8 cellular contexts compared by ENCODE assay signal in the genomic region with DNA sequence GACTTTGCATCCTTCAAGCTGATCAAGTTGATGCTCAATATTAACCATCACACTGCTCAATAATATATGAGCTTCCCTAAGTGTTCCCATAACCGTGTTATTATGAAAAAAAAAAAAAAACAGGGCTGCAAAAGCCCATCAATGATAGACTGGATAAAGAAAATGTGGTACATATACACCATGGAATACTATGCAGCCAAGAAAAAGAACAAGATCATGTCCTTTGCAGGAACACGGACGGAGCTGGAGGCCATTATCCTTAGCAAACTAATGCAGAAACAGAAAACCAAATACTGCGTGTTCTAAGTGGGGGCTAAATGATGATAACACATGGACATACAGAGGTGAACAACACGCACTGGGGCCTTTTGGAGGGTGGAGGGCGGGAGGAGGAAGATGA.
"Had no signal": no experiment of that assay in that cellular context is flagged by ENCODE, and none has a peak within 500 bp of the region (broad histone marks: within the 10 kb centered on the region; RNA-seq: fewer than 3 reads in every experiment).

No MANE protein-coding gene starts in this region.

- FAIRE-seq: G401.6, GM12878, GM12891, GM12892, GM18507, GM19239 had no signal

- H3K4me3 ChIP-seq: GM12878 had no signal

- ATAC-seq: GM12878 had no signal

- DNase-seq: GDM1, GF-D8 had no signal
